2 cellular contexts compared by ENCODE assay signal in the genomic region with DNA sequence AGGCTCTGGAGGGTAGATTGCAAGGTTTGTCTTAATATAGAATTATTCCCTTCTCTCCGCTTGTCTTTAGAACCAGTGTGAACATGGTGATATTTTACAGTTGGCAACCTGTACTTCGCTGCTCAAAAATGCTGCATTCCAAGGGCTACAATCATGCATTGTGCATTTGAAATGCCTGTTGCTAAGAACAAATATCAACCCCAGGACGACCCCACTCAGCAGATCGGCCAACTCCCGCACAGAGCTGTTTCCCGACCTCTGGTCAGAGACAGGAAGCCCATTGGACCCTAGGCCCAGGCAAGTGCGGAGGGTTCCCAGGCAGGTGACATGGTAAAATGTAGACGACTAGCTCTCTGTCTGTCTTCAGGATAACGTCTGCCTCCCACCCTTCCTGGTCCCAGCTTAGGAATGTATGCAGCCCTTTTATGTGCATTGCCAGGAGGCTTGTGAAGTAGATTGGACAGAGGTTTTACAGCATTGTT.
A peak's percentile ranks its signal among the peaks of the same experiment; 100 is the strongest.
TF ChIP-seq lines count a peak whose summit lies in the region.

No MANE protein-coding gene starts in this region.

TF ChIP-seq in IMR-90, 13 proteins besides CTCF, POLR2A, EP300 and RAD21 (continued from another document):
- TF ChIP-seq, protein P1, sequence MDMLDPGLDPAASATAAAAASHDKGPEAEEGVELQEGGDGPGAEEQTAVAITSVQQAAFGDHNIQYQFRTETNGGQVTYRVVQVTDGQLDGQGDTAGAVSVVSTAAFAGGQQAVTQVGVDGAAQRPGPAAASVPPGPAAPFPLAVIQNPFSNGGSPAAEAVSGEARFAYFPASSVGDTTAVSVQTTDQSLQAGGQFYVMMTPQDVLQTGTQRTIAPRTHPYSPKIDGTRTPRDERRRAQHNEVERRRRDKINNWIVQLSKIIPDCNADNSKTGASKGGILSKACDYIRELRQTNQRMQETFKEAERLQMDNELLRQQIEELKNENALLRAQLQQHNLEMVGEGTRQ (IDR thresholded peaks at IDR 0.05; ENCODE audit: low read depth, low read length), result no peak
- no peak for TF ChIP-seq MXI1 (IDR thresholded peaks at IDR 0.05; ENCODE audit: borderline replicate concordance, low read depth, low read length)
- TF ChIP-seq, protein P2, sequence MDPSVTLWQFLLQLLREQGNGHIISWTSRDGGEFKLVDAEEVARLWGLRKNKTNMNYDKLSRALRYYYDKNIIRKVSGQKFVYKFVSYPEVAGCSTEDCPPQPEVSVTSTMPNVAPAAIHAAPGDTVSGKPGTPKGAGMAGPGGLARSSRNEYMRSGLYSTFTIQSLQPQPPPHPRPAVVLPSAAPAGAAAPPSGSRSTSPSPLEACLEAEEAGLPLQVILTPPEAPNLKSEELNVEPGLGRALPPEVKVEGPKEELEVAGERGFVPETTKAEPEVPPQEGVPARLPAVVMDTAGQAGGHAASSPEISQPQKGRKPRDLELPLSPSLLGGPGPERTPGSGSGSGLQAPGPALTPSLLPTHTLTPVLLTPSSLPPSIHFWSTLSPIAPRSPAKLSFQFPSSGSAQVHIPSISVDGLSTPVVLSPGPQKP (IDR thresholded peaks at IDR 0.05; ENCODE audit: borderline replicate concordance, low read depth, low read length), result no peak

TF ChIP-seq in HepG2, 621 proteins besides CTCF, POLR2A, EP300 and RAD21 (continued from another document and continues in another):
- TF ChIP-seq ZBTB34 (CRISPR knock-in tag; IDR thresholded peaks at IDR 0.05) (no peak), ZBTB14 (CRISPR knock-in tag; IDR thresholded peaks at IDR 0.05) (no peak), PRMT3 (CRISPR knock-in tag; IDR thresholded peaks at IDR 0.05; ENCODE audit: borderline replicate concordance, low read depth) (no peak), ZNF280D (CRISPR knock-in tag; IDR thresholded peaks at IDR 0.05) (no peak), KDM1A (CRISPR knock-in tag; IDR thresholded peaks at IDR 0.05) (no peak), ZFP90 (CRISPR knock-in tag; IDR thresholded peaks at IDR 0.05; ENCODE audit: borderline replicate concordance) (no peak), ZNF792 (CRISPR knock-in tag; IDR thresholded peaks at IDR 0.05) (no peak), ATF1 (CRISPR knock-in tag; IDR thresholded peaks at IDR 0.05) (no peak), ZNF282 (IDR thresholded peaks at IDR 0.05; ENCODE audit: partially characterized antibody) (no peak), ZFP36 (IDR thresholded peaks at IDR 0.05; ENCODE audit: borderline replicate concordance, low read depth, low read length, partially characterized antibody) (no peak), FOXC1 (CRISPR knock-in tag; IDR thresholded peaks at IDR 0.05; ENCODE audit: borderline replicate concordance) (no peak), MBD4 (IDR thresholded peaks at IDR 0.05; ENCODE audit: borderline replicate concordance, low read length) (no peak), RFX1 (IDR thresholded peaks at IDR 0.05) (no peak), BRF2 (CRISPR knock-in tag; IDR thresholded peaks at IDR 0.05) (no peak), TMF1 (CRISPR knock-in tag; IDR thresholded peaks at IDR 0.05; ENCODE audit: low read depth) (no peak), ZNF234 (CRISPR knock-in tag; conservative IDR thresholded peaks at IDR 0.05) (no peak), ZBTB7A (CRISPR knock-in tag; IDR thresholded peaks at IDR 0.05) (0 out of 2 replicates have a peak, but pooled peaks have one; percentile 39), EHMT2 (IDR thresholded peaks at IDR 0.05; ENCODE audit: borderline replicate concordance, low read depth, low read length) (0 out of 2 replicates have a peak, but pooled peaks have one; percentile 47), ZNF841 (CRISPR knock-in tag; IDR thresholded peaks at IDR 0.05; ENCODE audit: borderline replicate concordance) (no peak), SPEN (CRISPR knock-in tag; IDR thresholded peaks at IDR 0.05; ENCODE audit: low read depth) (0 out of 2 replicates have a peak, but pooled peaks have one; percentile 38), CEBPG (CRISPR knock-in tag; IDR thresholded peaks at IDR 0.05) (no peak), ZNF274 (CRISPR knock-in tag; IDR thresholded peaks at IDR 0.05) (no peak), ZNF143 (CRISPR knock-in tag; IDR thresholded peaks at IDR 0.05) (no peak), ZNF24 (IDR thresholded peaks at IDR 0.05) (no peak), TFAP4 (IDR thresholded peaks at IDR 0.05; ENCODE audit: borderline replicate concordance, low read depth) (no peak), IRF9 (CRISPR knock-in tag; IDR thresholded peaks at IDR 0.05; ENCODE audit: borderline replicate concordance) (no peak), NR2F2 (IDR thresholded peaks at IDR 0.05; ENCODE audit: borderline replicate concordance, low read depth) (no peak), ZNF33B (CRISPR knock-in tag; IDR thresholded peaks at IDR 0.05) (no peak), CREM (IDR thresholded peaks at IDR 0.05) (no peak), CREM (CRISPR knock-in tag; IDR thresholded peaks at IDR 0.05) (no peak), PLSCR1 (CRISPR knock-in tag; IDR thresholded peaks at IDR 0.05; ENCODE audit: borderline replicate concordance) (no peak), ZNF34 (CRISPR knock-in tag; IDR thresholded peaks at IDR 0.05; ENCODE audit: borderline replicate concordance) (no peak), ZNF850 (CRISPR knock-in tag; conservative IDR thresholded peaks at IDR 0.05) (no peak), ZNF691 (CRISPR knock-in tag; IDR thresholded peaks at IDR 0.05; ENCODE audit: borderline replicate concordance, low read depth) (no peak)
- TF ChIP-seq, protein P3, sequence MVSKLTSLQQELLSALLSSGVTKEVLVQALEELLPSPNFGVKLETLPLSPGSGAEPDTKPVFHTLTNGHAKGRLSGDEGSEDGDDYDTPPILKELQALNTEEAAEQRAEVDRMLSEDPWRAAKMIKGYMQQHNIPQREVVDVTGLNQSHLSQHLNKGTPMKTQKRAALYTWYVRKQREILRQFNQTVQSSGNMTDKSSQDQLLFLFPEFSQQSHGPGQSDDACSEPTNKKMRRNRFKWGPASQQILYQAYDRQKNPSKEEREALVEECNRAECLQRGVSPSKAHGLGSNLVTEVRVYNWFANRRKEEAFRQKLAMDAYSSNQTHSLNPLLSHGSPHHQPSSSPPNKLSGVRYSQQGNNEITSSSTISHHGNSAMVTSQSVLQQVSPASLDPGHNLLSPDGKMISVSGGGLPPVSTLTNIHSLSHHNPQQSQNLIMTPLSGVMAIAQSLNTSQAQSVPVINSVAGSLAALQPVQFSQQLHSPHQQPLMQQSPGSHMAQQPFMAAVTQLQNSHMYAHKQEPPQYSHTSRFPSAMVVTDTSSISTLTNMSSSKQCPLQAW (CRISPR knock-in tag; IDR thresholded peaks at IDR 0.05), result no peak; the same call in 1 of the 2 replicates
- TF ChIP-seq, protein P4, sequence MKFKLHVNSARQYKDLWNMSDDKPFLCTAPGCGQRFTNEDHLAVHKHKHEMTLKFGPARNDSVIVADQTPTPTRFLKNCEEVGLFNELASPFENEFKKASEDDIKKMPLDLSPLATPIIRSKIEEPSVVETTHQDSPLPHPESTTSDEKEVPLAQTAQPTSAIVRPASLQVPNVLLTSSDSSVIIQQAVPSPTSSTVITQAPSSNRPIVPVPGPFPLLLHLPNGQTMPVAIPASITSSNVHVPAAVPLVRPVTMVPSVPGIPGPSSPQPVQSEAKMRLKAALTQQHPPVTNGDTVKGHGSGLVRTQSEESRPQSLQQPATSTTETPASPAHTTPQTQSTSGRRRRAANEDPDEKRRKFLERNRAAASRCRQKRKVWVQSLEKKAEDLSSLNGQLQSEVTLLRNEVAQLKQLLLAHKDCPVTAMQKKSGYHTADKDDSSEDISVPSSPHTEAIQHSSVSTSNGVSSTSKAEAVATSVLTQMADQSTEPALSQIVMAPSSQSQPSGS (CRISPR knock-in tag; IDR thresholded peaks at IDR 0.05), result no peak
- TF ChIP-seq, protein P5, sequence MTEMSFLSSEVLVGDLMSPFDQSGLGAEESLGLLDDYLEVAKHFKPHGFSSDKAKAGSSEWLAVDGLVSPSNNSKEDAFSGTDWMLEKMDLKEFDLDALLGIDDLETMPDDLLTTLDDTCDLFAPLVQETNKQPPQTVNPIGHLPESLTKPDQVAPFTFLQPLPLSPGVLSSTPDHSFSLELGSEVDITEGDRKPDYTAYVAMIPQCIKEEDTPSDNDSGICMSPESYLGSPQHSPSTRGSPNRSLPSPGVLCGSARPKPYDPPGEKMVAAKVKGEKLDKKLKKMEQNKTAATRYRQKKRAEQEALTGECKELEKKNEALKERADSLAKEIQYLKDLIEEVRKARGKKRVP (CRISPR knock-in tag; IDR thresholded peaks at IDR 0.05), result no peak
- TF ChIP-seq, protein P6, sequence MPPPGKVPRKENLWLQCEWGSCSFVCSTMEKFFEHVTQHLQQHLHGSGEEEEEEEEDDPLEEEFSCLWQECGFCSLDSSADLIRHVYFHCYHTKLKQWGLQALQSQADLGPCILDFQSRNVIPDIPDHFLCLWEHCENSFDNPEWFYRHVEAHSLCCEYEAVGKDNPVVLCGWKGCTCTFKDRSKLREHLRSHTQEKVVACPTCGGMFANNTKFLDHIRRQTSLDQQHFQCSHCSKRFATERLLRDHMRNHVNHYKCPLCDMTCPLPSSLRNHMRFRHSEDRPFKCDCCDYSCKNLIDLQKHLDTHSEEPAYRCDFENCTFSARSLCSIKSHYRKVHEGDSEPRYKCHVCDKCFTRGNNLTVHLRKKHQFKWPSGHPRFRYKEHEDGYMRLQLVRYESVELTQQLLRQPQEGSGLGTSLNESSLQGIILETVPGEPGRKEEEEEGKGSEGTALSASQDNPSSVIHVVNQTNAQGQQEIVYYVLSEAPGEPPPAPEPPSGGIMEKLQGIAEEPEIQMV (CRISPR knock-in tag; IDR thresholded peaks at IDR 0.05; ENCODE audit: low read depth), result no peak
